In genomic region chr10:80730522-80730921, GRCh38 we compare ENCODE assay signal across 36 cellular contexts.
"Had no signal": no experiment of that assay in that cellular context is flagged by ENCODE, and none has a peak within 500 bp of the region (broad histone marks: within the 10 kb centered on the region; RNA-seq: fewer than 3 reads in every experiment).

No MANE protein-coding gene starts in this region.

- H3K27ac ChIP-seq: ascending aorta, cardiac muscle cell, WERI-Rb-1 had no signal

- H3K36me3 Mint-ChIP-seq: activated CD8-positive, alpha-beta memory T cell treated with anti-CD3 and anti-CD28 coated beads, Interleukin-2, amount 10 ng/mL, durations not matched to agents 7 days and 5 days; activated naive CD4-positive, alpha-beta T cell treated with anti-CD3 and anti-CD28 coated beads, Interleukin-2, amount 10 ng/mL, durations not matched to agents 7 days and 5 days; activated naive CD4-positive, alpha-beta T cell treated with anti-CD3 and anti-CD28 coated beads, Interleukin-2, amount 50 U/mL, for 24 hours; activated naive CD8-positive, alpha-beta T cell; activated naive CD8-positive, alpha-beta T cell treated with anti-CD3 and anti-CD28 coated beads, Interleukin-2, amount 10 ng/mL, durations not matched to agents 7 days and 5 days; brain had no signal

- H3K27me3 ChIP-seq: ascending aorta, cardiac muscle cell had no signal

- H3K27ac Mint-ChIP-seq: activated CD4-positive, alpha-beta memory T cell treated with anti-CD3 and anti-CD28 coated beads, Interleukin-2, amount 10 ng/mL, durations not matched to agents 7 days and 5 days; activated CD4-positive, alpha-beta T cell treated with anti-CD3 and anti-CD28 coated beads for 36 hours; activated CD4-positive, alpha-beta T cell treated with anti-CD3 and anti-CD28 coated beads, Interleukin-2, amount 10 ng/mL, durations not matched to agents 7 days and 5 days; activated CD8-positive, alpha-beta memory T cell treated with anti-CD3 and anti-CD28 coated beads, Interleukin-2, amount 10 ng/mL, durations not matched to agents 7 days and 5 days; activated CD8-positive, alpha-beta T cell treated with anti-CD3 and anti-CD28 coated beads, Interleukin-2, amount 10 ng/mL, durations not matched to agents 7 days and 5 days; activated naive CD4-positive, alpha-beta T cell treated with anti-CD3 and anti-CD28 coated beads, Interleukin-2, amount 10 ng/mL, durations not matched to agents 7 days and 5 days; activated naive CD4-positive, alpha-beta T cell treated with anti-CD3 and anti-CD28 coated beads, Interleukin-2, amount 50 U/mL, for 24 hours; activated naive CD8-positive, alpha-beta T cell; activated naive CD8-positive, alpha-beta T cell treated with anti-CD3 and anti-CD28 coated beads, Interleukin-2, amount 10 ng/mL, durations not matched to agents 7 days and 5 days; activated naive CD8-positive, alpha-beta T cell treated with anti-CD3 and anti-CD28 coated beads, Interleukin-2, amount 50 U/mL, for 24 hours; activated T-cell treated with anti-CD3 and anti-CD28 coated beads, Interleukin-2, amount 50 U/mL, for 24 hours; activated T-helper 2 cell treated with anti-CD3 and anti-CD28 coated beads, Interferon-gamma antibody, Interleukin-2, Interleukin-4, amounts not matched to agents 10 μg/mL and 5 μg/mL and 100 μg/mL, durations not matched to agents 14 hours and 24 hours and 36 hours; brain; T-helper 1 cell treated with Interleukin-12 subunit alpha and Interleukin-12 subunit beta and Interleukin-4 antibody, amounts not matched to agents 30 μg/mL and 1 μg/mL, for 36 hours; T-helper 2 cell treated with Interferon-gamma antibody and Interleukin-4, amounts not matched to agents 5 μg/mL and 100 μg/mL, for 36 hours; WTC11 had no signal

- H3K27me3 Mint-ChIP-seq: activated CD4-positive, alpha-beta memory T cell treated with anti-CD3 and anti-CD28 coated beads, Interleukin-2, amount 10 ng/mL, durations not matched to agents 7 days and 5 days; activated CD8-positive, alpha-beta memory T cell treated with anti-CD3 and anti-CD28 coated beads, Interleukin-2, amount 10 ng/mL, durations not matched to agents 7 days and 5 days; activated naive CD8-positive, alpha-beta T cell treated with anti-CD3 and anti-CD28 coated beads, Interleukin-2, amount 50 U/mL, for 24 hours had no signal

- H3K4me3 ChIP-seq: ascending aorta, cardiac muscle cell had no signal

- DNase-seq: activated CD4-positive, alpha-beta memory T cell treated with anti-CD3 and anti-CD28 coated beads, Interleukin-2, amount 10 ng/mL, durations not matched to agents 7 days and 5 days; activated CD4-positive, alpha-beta T cell treated with anti-CD3 and anti-CD28 coated beads for 1 hour; activated CD4-positive, alpha-beta T cell treated with anti-CD3 and anti-CD28 coated beads for 36 hours; activated CD4-positive, alpha-beta T cell treated with anti-CD3 and anti-CD28 coated beads, Interleukin-2, amount 10 ng/mL, durations not matched to agents 7 days and 5 days; activated CD4-positive, alpha-beta T cell treated with anti-CD3 and anti-CD28 coated beads, Interleukin-2, amount 50 U/mL, for 48 hours; activated CD4-positive, CD25-positive, alpha-beta regulatory T cell; activated CD8-positive, alpha-beta memory T cell treated with anti-CD3 and anti-CD28 coated beads for 24 hours; activated CD8-positive, alpha-beta memory T cell treated with anti-CD3 and anti-CD28 coated beads, Interleukin-2, amount 10 ng/mL, durations not matched to agents 7 days and 5 days; activated CD8-positive, alpha-beta memory T cell treated with anti-CD3 and anti-CD28 coated beads, Interleukin-2, amount 50 U/mL, for 48 hours; activated CD8-positive, alpha-beta T cell treated with anti-CD3 and anti-CD28 coated beads, Interleukin-2, amount 10 ng/mL, durations not matched to agents 7 days and 5 days; activated effector memory CD4-positive, alpha-beta T cell treated with Interleukin-2 at 50 U/mL for 16 hours; activated gamma-delta T cell; activated naive CD4-positive, alpha-beta T cell treated with anti-CD3 and anti-CD28 coated beads, Interleukin-2, amount 10 ng/mL, durations not matched to agents 7 days and 5 days; activated naive CD4-positive, alpha-beta T cell treated with Interleukin-2 at 50 U/mL for 16 hours; activated naive CD8-positive, alpha-beta T cell treated with anti-CD3 and anti-CD28 coated beads, Interleukin-2, amount 10 ng/mL, durations not matched to agents 7 days and 5 days; activated naive CD8-positive, alpha-beta T cell treated with anti-CD3 and anti-CD28 coated beads, Interleukin-2, amount 50 U/mL, for 24 hours; activated T-cell treated with anti-CD3 and anti-CD28 coated beads, Interleukin-2, amount 50 U/mL, for 24 hours; activated T-cell treated with anti-CD3 and anti-CD28 coated beads, Interleukin-2, amount 50 U/mL, for 48 hours; amygdala; anterior cingulate cortex; caudate nucleus; cerebellar nuclear complex; T-helper 1 cell; T-helper 2 cell; T-helper 9 cell; WERI-Rb-1 had no signal

- H3K4me1 Mint-ChIP-seq: activated CD4-positive, alpha-beta memory T cell treated with anti-CD3 and anti-CD28 coated beads, Interleukin-2, amount 10 ng/mL, durations not matched to agents 7 days and 5 days; activated CD4-positive, alpha-beta T cell treated with anti-CD3 and anti-CD28 coated beads for 36 hours; activated CD4-positive, alpha-beta T cell treated with anti-CD3 and anti-CD28 coated beads, Interleukin-2, amount 10 ng/mL, durations not matched to agents 7 days and 5 days; activated CD8-positive, alpha-beta memory T cell treated with anti-CD3 and anti-CD28 coated beads, Interleukin-2, amount 10 ng/mL, durations not matched to agents 7 days and 5 days; activated naive CD4-positive, alpha-beta T cell treated with anti-CD3 and anti-CD28 coated beads, Interleukin-2, amount 10 ng/mL, durations not matched to agents 7 days and 5 days; activated naive CD4-positive, alpha-beta T cell treated with anti-CD3 and anti-CD28 coated beads, Interleukin-2, amount 50 U/mL, for 24 hours; activated naive CD8-positive, alpha-beta T cell treated with anti-CD3 and anti-CD28 coated beads, Interleukin-2, amount 10 ng/mL, durations not matched to agents 7 days and 5 days; activated naive CD8-positive, alpha-beta T cell treated with anti-CD3 and anti-CD28 coated beads, Interleukin-2, amount 50 U/mL, for 24 hours; brain; central memory CD8-positive, alpha-beta T cell had no signal

- H3K9me3 ChIP-seq: ascending aorta had no signal

- H3K9me3 Mint-ChIP-seq: activated CD4-positive, alpha-beta memory T cell treated with anti-CD3 and anti-CD28 coated beads, Interleukin-2, amount 10 ng/mL, durations not matched to agents 7 days and 5 days; activated CD4-positive, alpha-beta T cell treated with anti-CD3 and anti-CD28 coated beads, Interleukin-2, amount 10 ng/mL, durations not matched to agents 7 days and 5 days; activated naive CD4-positive, alpha-beta T cell treated with anti-CD3 and anti-CD28 coated beads, Interleukin-2, amount 10 ng/mL, durations not matched to agents 7 days and 5 days; activated naive CD4-positive, alpha-beta T cell treated with anti-CD3 and anti-CD28 coated beads, Interleukin-2, amount 50 U/mL, for 24 hours; activated naive CD8-positive, alpha-beta T cell treated with anti-CD3 and anti-CD28 coated beads, Interleukin-2, amount 10 ng/mL, durations not matched to agents 7 days and 5 days; activated naive CD8-positive, alpha-beta T cell treated with anti-CD3 and anti-CD28 coated beads, Interleukin-2, amount 50 U/mL, for 24 hours; activated T-cell treated with anti-CD3 and anti-CD28 coated beads, Interleukin-2, amount 50 U/mL, for 24 hours; activated T-helper 2 cell treated with anti-CD3 and anti-CD28 coated beads, Interferon-gamma antibody, Interleukin-2, Interleukin-4, amounts not matched to agents 10 μg/mL and 5 μg/mL and 100 μg/mL, durations not matched to agents 14 hours and 24 hours and 36 hours; central memory CD8-positive, alpha-beta T cell; T-helper 1 cell treated with Interleukin-12 subunit alpha and Interleukin-12 subunit beta and Interleukin-4 antibody, amounts not matched to agents 30 μg/mL and 1 μg/mL, for 36 hours; T-helper 2 cell treated with Interferon-gamma antibody and Interleukin-4, amounts not matched to agents 5 μg/mL and 100 μg/mL, for 36 hours had no signal

- H3K36me3 ChIP-seq: ascending aorta, cardiac muscle cell, WERI-Rb-1 had no signal

- H3K4me1 ChIP-seq: ascending aorta had no signal

- H3K4me3 Mint-ChIP-seq: activated CD4-positive, alpha-beta memory T cell treated with anti-CD3 and anti-CD28 coated beads, Interleukin-2, amount 10 ng/mL, durations not matched to agents 7 days and 5 days; activated CD4-positive, alpha-beta T cell treated with anti-CD3 and anti-CD28 coated beads for 36 hours; activated CD4-positive, alpha-beta T cell treated with anti-CD3 and anti-CD28 coated beads, Interleukin-2, amount 10 ng/mL, durations not matched to agents 7 days and 5 days; activated CD8-positive, alpha-beta memory T cell treated with anti-CD3 and anti-CD28 coated beads, Interleukin-2, amount 10 ng/mL, durations not matched to agents 7 days and 5 days; activated CD8-positive, alpha-beta T cell treated with anti-CD3 and anti-CD28 coated beads, Interleukin-2, amount 10 ng/mL, durations not matched to agents 7 days and 5 days; activated naive CD4-positive, alpha-beta T cell treated with anti-CD3 and anti-CD28 coated beads, Interleukin-2, amount 10 ng/mL, durations not matched to agents 7 days and 5 days; activated naive CD4-positive, alpha-beta T cell treated with anti-CD3 and anti-CD28 coated beads, Interleukin-2, amount 50 U/mL, for 24 hours; activated naive CD8-positive, alpha-beta T cell; activated naive CD8-positive, alpha-beta T cell treated with anti-CD3 and anti-CD28 coated beads, Interleukin-2, amount 10 ng/mL, durations not matched to agents 7 days and 5 days; activated naive CD8-positive, alpha-beta T cell treated with anti-CD3 and anti-CD28 coated beads, Interleukin-2, amount 50 U/mL, for 24 hours; activated T-cell treated with anti-CD3 and anti-CD28 coated beads, Interleukin-2, amount 50 U/mL, for 24 hours; brain; central memory CD8-positive, alpha-beta T cell; T-helper 1 cell treated with Interleukin-12 subunit alpha and Interleukin-12 subunit beta and Interleukin-4 antibody, amounts not matched to agents 30 μg/mL and 1 μg/mL, for 36 hours; T-helper 2 cell treated with Interferon-gamma antibody and Interleukin-4, amounts not matched to agents 5 μg/mL and 100 μg/mL, for 36 hours; WTC11 had no signal
